In genomic region chr5:82590112-82590511, GRCh38 we compare ENCODE assay signal across 40 cellular contexts.
"Had no signal": no experiment of that assay in that cellular context is flagged by ENCODE, and none has a peak within 500 bp of the region (broad histone marks: within the 10 kb centered on the region; RNA-seq: fewer than 3 reads in every experiment).

No MANE protein-coding gene starts in this region.

- H3K9me3 Mint-ChIP-seq: activated naive CD4-positive, alpha-beta T cell treated with anti-CD3 and anti-CD28 coated beads, Interleukin-2, amount 10 ng/mL, durations not matched to agents 7 days and 5 days; activated T-helper 17 cell treated with anti-CD3 and anti-CD28 coated beads, Interleukin-2, amount 50 U/mL, for 72 hours; activated T-helper 2 cell treated with anti-CD3 and anti-CD28 coated beads, Interferon-gamma antibody, Interleukin-2, Interleukin-4, amounts not matched to agents 10 μg/mL and 5 μg/mL and 100 μg/mL, durations not matched to agents 14 hours and 24 hours and 36 hours had no signal

- H3K27me3 Mint-ChIP-seq: activated naive CD8-positive, alpha-beta T cell; central memory CD8-positive, alpha-beta T cell had no signal

- H3K27ac ChIP-seq: adrenal gland, ascending aorta, body of pancreas, brain microvascular endothelial cell, breast epithelium, cardiac muscle cell had no signal

- H3K4me1 Mint-ChIP-seq: activated naive CD4-positive, alpha-beta T cell treated with anti-CD3 and anti-CD28 coated beads, Interleukin-2, amount 10 ng/mL, durations not matched to agents 7 days and 5 days; activated naive CD4-positive, alpha-beta T cell treated with anti-CD3 and anti-CD28 coated beads, Interleukin-2, amount 50 U/mL, for 24 hours; activated naive CD8-positive, alpha-beta T cell treated with anti-CD3 and anti-CD28 coated beads for 36 hours; activated naive CD8-positive, alpha-beta T cell treated with anti-CD3 and anti-CD28 coated beads, Interleukin-2, amount 10 ng/mL, durations not matched to agents 7 days and 5 days; activated naive CD8-positive, alpha-beta T cell treated with anti-CD3 and anti-CD28 coated beads, Interleukin-2, amount 50 U/mL, for 24 hours; activated T-helper 17 cell treated with anti-CD3 and anti-CD28 coated beads, Interleukin-2, amount 50 U/mL, for 72 hours; central memory CD8-positive, alpha-beta T cell had no signal

- ATAC-seq: activated naive CD4-positive, alpha-beta T cell treated with anti-CD3 and anti-CD28 coated beads, Interleukin-2, amount 50 U/mL, for 72 hours; activated naive CD8-positive, alpha-beta T cell treated with anti-CD3 and anti-CD28 coated beads, Interleukin-2, amount 50 U/mL, for 24 hours; activated T-cell treated with anti-CD3 and anti-CD28 coated beads, Interleukin-2, amount 50 U/mL, for 4 hours; activated T-cell treated with anti-CD3 and anti-CD28 coated beads, Interleukin-2, amount 50 U/mL, for 72 hours; activated T-helper 17 cell treated with anti-CD3 and anti-CD28 coated beads, Interleukin-2, amount 50 U/mL, for 72 hours; body of pancreas had no signal

- FAIRE-seq: astrocyte, bronchial epithelial cell had no signal

- H3K4me3 Mint-ChIP-seq: activated naive CD4-positive, alpha-beta T cell treated with anti-CD3 and anti-CD28 coated beads for 36 hours; activated naive CD4-positive, alpha-beta T cell treated with anti-CD3 and anti-CD28 coated beads, Interleukin-2, amount 10 ng/mL, durations not matched to agents 7 days and 5 days; activated naive CD4-positive, alpha-beta T cell treated with anti-CD3 and anti-CD28 coated beads, Interleukin-2, amount 50 U/mL, for 24 hours; activated naive CD8-positive, alpha-beta T cell; activated naive CD8-positive, alpha-beta T cell treated with anti-CD3 and anti-CD28 coated beads for 36 hours; activated naive CD8-positive, alpha-beta T cell treated with anti-CD3 and anti-CD28 coated beads, Interleukin-2, amount 10 ng/mL, durations not matched to agents 7 days and 5 days; activated naive CD8-positive, alpha-beta T cell treated with anti-CD3 and anti-CD28 coated beads, Interleukin-2, amount 50 U/mL, for 24 hours; activated T-cell treated with anti-CD3 and anti-CD28 coated beads, Interleukin-2, amount 50 U/mL, for 24 hours; activated T-cell treated with anti-CD3 and anti-CD28 coated beads, Interleukin-2, amount 50 U/mL, for 4 hours; activated T-cell treated with anti-CD3 and anti-CD28 coated beads, Interleukin-2, amount 50 U/mL, for 72 hours; activated T-helper 1 cell treated with anti-CD3 and anti-CD28 coated beads, Interleukin-12 subunit alpha, Interleukin-12 subunit beta, Interleukin-2, Interleukin-4 antibody, amounts not matched to agents 30 ng/mL and 10 ng/mL and 1 ng/mL, durations not matched to agents 14 hours and 24 hours and 36 hours; activated T-helper 17 cell treated with anti-CD3 and anti-CD28 coated beads, Interleukin-2, amount 50 U/mL, for 72 hours; brain; central memory CD8-positive, alpha-beta T cell had no signal

- H3K4me1 ChIP-seq: breast epithelium had no signal

- H3K27me3 ChIP-seq: adrenal gland, ascending aorta, body of pancreas, brain microvascular endothelial cell, breast epithelium, cardiac muscle cell had no signal

- H3K4me3 ChIP-seq: adrenal gland, ascending aorta, body of pancreas, breast epithelium, cardiac muscle cell had no signal

- DNase-seq: activated effector memory CD4-positive, alpha-beta T cell treated with anti-CD3 and anti-CD28 coated beads, Interleukin-2, amount 50 U/mL, for 16 hours; activated effector memory CD4-positive, alpha-beta T cell treated with Interleukin-2 at 50 U/mL for 16 hours; activated gamma-delta T cell; activated gamma-delta T cell treated with Interleukin-2 at 50 U/mL for 16 hours; activated naive CD4-positive, alpha-beta T cell; activated naive CD4-positive, alpha-beta T cell treated with anti-CD3 and anti-CD28 coated beads for 36 hours; activated naive CD4-positive, alpha-beta T cell treated with anti-CD3 and anti-CD28 coated beads, Interleukin-2, amount 10 ng/mL, durations not matched to agents 7 days and 5 days; activated naive CD4-positive, alpha-beta T cell treated with anti-CD3 and anti-CD28 coated beads, Interleukin-2, amount 50 U/mL, for 16 hours; activated naive CD4-positive, alpha-beta T cell treated with Interleukin-2 at 50 U/mL for 16 hours; activated naive CD8-positive, alpha-beta T cell treated with anti-CD3 and anti-CD28 coated beads for 36 hours; activated naive CD8-positive, alpha-beta T cell treated with anti-CD3 and anti-CD28 coated beads, Interleukin-2, amount 10 ng/mL, durations not matched to agents 7 days and 5 days; activated naive CD8-positive, alpha-beta T cell treated with anti-CD3 and anti-CD28 coated beads, Interleukin-2, amount 50 U/mL, for 24 hours; activated T-cell treated with anti-CD3 and anti-CD28 coated beads, Interleukin-2, amount 50 U/mL, for 1 hour; activated T-cell treated with anti-CD3 and anti-CD28 coated beads, Interleukin-2, amount 50 U/mL, for 24 hours; activated T-cell treated with anti-CD3 and anti-CD28 coated beads, Interleukin-2, amount 50 U/mL, for 4 hours; activated T-cell treated with anti-CD3 and anti-CD28 coated beads, Interleukin-2, amount 50 U/mL, for 48 hours; activated T-cell treated with anti-CD3 and anti-CD28 coated beads, Interleukin-2, amount 50 U/mL, for 72 hours; adrenal gland; amniotic stem cell; amygdala; anterior cingulate cortex; aorta; body of pancreas; brain microvascular endothelial cell; caudate nucleus; central memory CD4-positive, alpha-beta T cell; cerebellar nuclear complex had no signal

- H3K36me3 ChIP-seq: adrenal gland, ascending aorta, brain microvascular endothelial cell, breast epithelium, cardiac muscle cell had no signal

- H3K9me3 ChIP-seq: adrenal gland, body of pancreas, breast epithelium had no signal

- H3K36me3 Mint-ChIP-seq: activated naive CD4-positive, alpha-beta T cell treated with anti-CD3 and anti-CD28 coated beads, Interleukin-2, amount 10 ng/mL, durations not matched to agents 7 days and 5 days; activated naive CD4-positive, alpha-beta T cell treated with anti-CD3 and anti-CD28 coated beads, Interleukin-2, amount 50 U/mL, for 24 hours; activated naive CD8-positive, alpha-beta T cell treated with anti-CD3 and anti-CD28 coated beads, Interleukin-2, amount 10 ng/mL, durations not matched to agents 7 days and 5 days; brain had no signal

- H3K27ac Mint-ChIP-seq: activated naive CD4-positive, alpha-beta T cell treated with anti-CD3 and anti-CD28 coated beads for 36 hours; activated naive CD4-positive, alpha-beta T cell treated with anti-CD3 and anti-CD28 coated beads, Interleukin-2, amount 10 ng/mL, durations not matched to agents 7 days and 5 days; activated naive CD4-positive, alpha-beta T cell treated with anti-CD3 and anti-CD28 coated beads, Interleukin-2, amount 50 U/mL, for 24 hours; activated naive CD4-positive, alpha-beta T cell treated with anti-CD3 and anti-CD28 coated beads, Interleukin-2, amount 50 U/mL, for 72 hours; activated naive CD8-positive, alpha-beta T cell; activated naive CD8-positive, alpha-beta T cell treated with anti-CD3 and anti-CD28 coated beads for 36 hours; activated naive CD8-positive, alpha-beta T cell treated with anti-CD3 and anti-CD28 coated beads, Interleukin-2, amount 10 ng/mL, durations not matched to agents 7 days and 5 days; activated naive CD8-positive, alpha-beta T cell treated with anti-CD3 and anti-CD28 coated beads, Interleukin-2, amount 50 U/mL, for 24 hours; activated T-cell treated with anti-CD3 and anti-CD28 coated beads, Interleukin-2, amount 50 U/mL, for 24 hours; activated T-cell treated with anti-CD3 and anti-CD28 coated beads, Interleukin-2, amount 50 U/mL, for 72 hours; activated T-helper 1 cell treated with anti-CD3 and anti-CD28 coated beads, Interleukin-12 subunit alpha, Interleukin-12 subunit beta, Interleukin-2, Interleukin-4 antibody, amounts not matched to agents 30 ng/mL and 10 ng/mL and 1 ng/mL, durations not matched to agents 14 hours and 24 hours and 36 hours; activated T-helper 17 cell treated with anti-CD3 and anti-CD28 coated beads, Interleukin-2, amount 50 U/mL, for 72 hours; activated T-helper 2 cell treated with anti-CD3 and anti-CD28 coated beads, Interferon-gamma antibody, Interleukin-2, Interleukin-4, amounts not matched to agents 10 μg/mL and 5 μg/mL and 100 μg/mL, durations not matched to agents 14 hours and 24 hours and 36 hours; brain had no signal
